18 cellular contexts compared by ENCODE assay signal in the genomic region with DNA sequence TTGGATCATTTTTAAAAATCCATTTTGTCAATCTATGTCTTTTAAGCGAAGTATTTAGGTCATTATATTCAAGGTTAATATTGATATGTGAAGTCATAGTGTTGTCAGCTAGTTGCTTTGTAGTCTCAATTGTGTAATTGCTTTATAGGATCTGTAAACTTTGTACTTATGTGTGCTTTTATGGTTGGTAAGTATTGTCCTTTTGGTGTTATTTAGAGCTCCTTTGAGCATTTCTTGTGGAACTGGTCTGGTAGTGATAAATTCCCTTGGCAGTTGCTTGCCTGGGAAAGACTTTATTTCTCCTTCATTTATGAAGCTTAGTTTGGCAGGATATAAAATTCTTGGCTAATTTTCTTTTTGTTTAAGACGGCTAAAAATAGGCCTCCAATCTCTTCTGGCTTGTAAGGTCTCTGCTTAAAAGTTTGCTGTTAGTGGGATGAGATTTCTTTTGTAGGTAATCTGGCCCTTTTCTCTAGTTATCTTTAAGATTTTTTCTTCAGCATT.
A peak's percentile ranks its signal among the peaks of the same experiment; 100 is the strongest.
DNase-seq lines count a peak whose midpoint lies in the region; ATAC-seq and TF ChIP-seq lines count a peak whose summit lies in the region.
"Had no signal": no experiment of that assay in that cellular context is flagged by ENCODE, and none has a peak within 500 bp of the region (broad histone marks: within the 10 kb centered on the region; RNA-seq: fewer than 3 reads in every experiment).

No MANE protein-coding gene starts in this region.

- no peak overlapping the region for H3K4me3 ChIP-seq in mucosa of descending colon
- no peak overlapping the region for H3K4me3 ChIP-seq in coronary artery
- H3K4me3 ChIP-seq: A549; BLaER1 treated with 17β-estradiol and CSF1 and Interleukin-3, amounts not matched to agents 10 nM and 100 nM had no signal

- ATAC-seq in mucosa of descending colon (peak; percentile 70), HG02870 (IDR thresholded peaks at IDR 0.05; ENCODE audit: unreplicated experiment) (no peak)
- ATAC-seq: A549; CD8-positive, alpha-beta T cell had no signal

- intact Hi-C loops in activated CD4-positive, alpha-beta T cell treated with anti-CD3 and anti-CD28 coated beads, Interleukin-2, amount 10 ng/mL, durations not matched to agents 24 days and 14 days (cut with micrococcal nuclease), result no loop called here
- intact Hi-C loops in mucosa of descending colon (cut with DNase I, micrococcal nuclease), result no loop called here

- no peak overlapping the region for H3K27ac Mint-ChIP-seq in activated CD4-positive, alpha-beta T cell treated with anti-CD3 and anti-CD28 coated beads, Interleukin-2, amount 10 ng/mL, durations not matched to agents 24 days and 14 days
- H3K27ac Mint-ChIP-seq: B cell; CD4-positive, alpha-beta T cell; CD8-positive, alpha-beta T cell had no signal

- no peaks in the 10 kb centered on the region for H3K27me3 Mint-ChIP-seq in activated CD4-positive, alpha-beta T cell treated with anti-CD3 and anti-CD28 coated beads, Interleukin-2, amount 10 ng/mL, durations not matched to agents 24 days and 14 days
- H3K27me3 Mint-ChIP-seq: B cell; CD4-positive, alpha-beta T cell had no signal

- peaks cover 8% of the 10 kb centered on the region for H3K9me3 ChIP-seq in mucosa of descending colon

- no peaks in the 10 kb centered on the region for H3K36me3 Mint-ChIP-seq in activated CD4-positive, alpha-beta T cell treated with anti-CD3 and anti-CD28 coated beads, Interleukin-2, amount 10 ng/mL, durations not matched to agents 24 days and 14 days (ENCODE audit: low read depth)
- H3K36me3 Mint-ChIP-seq: CD8-positive, alpha-beta T cell had no signal

- H3K27ac ChIP-seq in coronary artery, result no peak overlapping the region
- H3K27ac ChIP-seq: 22Rv1; A549; BLaER1 treated with 17β-estradiol and CSF1 and Interleukin-3, amounts not matched to agents 10 nM and 100 nM; C4-2B had no signal

- peaks cover 3% of the 10 kb centered on the region for H3K4me1 ChIP-seq in mucosa of descending colon (ENCODE audit: low read depth)
- H3K4me1 ChIP-seq: A549 had no signal

- TF ChIP-seq CTCF in mucosa of descending colon (IDR thresholded peaks at IDR 0.05) (no peak), coronary artery (IDR thresholded peaks at IDR 0.05) (no peak)

- H3K4me1 Mint-ChIP-seq in activated CD4-positive, alpha-beta T cell treated with anti-CD3 and anti-CD28 coated beads, Interleukin-2, amount 10 ng/mL, durations not matched to agents 24 days and 14 days, result no peaks in the 10 kb centered on the region

- H3K9me3 Mint-ChIP-seq in activated CD4-positive, alpha-beta T cell treated with anti-CD3 and anti-CD28 coated beads, Interleukin-2, amount 10 ng/mL, durations not matched to agents 24 days and 14 days, result no peaks in the 10 kb centered on the region

- peak; percentile 1 for DNase-seq in activated CD4-positive, alpha-beta T cell treated with anti-CD3 and anti-CD28 coated beads, Interleukin-2, amount 10 ng/mL, durations not matched to agents 24 days and 14 days
- DNase-seq in activated CD4-positive, alpha-beta T cell treated with anti-CD3 and anti-CD28 coated beads, Interleukin-2, amount 50 U/mL, for 1 hour, result no peak
- DNase-seq in dedifferentiated amniotic fluid mesenchymal stem cell (ENCODE audit: extremely low spot score) (peak; percentile 12), mucosa of descending colon (no peak), coronary artery (ENCODE audit: low spot score) (no peak)
- DNase-seq: AML-193; Caco-2; Calu3; CD4-positive, alpha-beta T cell; CD8-positive, alpha-beta T cell; DMS79 treated with DMSO at 0.1 percent for 48 hours; GF-D8 had no signal

- H3K4me3 Mint-ChIP-seq in activated CD4-positive, alpha-beta T cell treated with anti-CD3 and anti-CD28 coated beads, Interleukin-2, amount 10 ng/mL, durations not matched to agents 24 days and 14 days, result no peak overlapping the region
- H3K4me3 Mint-ChIP-seq: B cell; CD4-positive, alpha-beta T cell; CD8-positive, alpha-beta T cell had no signal

- H3K36me3 ChIP-seq in mucosa of descending colon (ENCODE audit: low read depth), result no peaks in the 10 kb centered on the region
- H3K36me3 ChIP-seq: BLaER1 treated with 17β-estradiol and CSF1 and Interleukin-3, amounts not matched to agents 10 nM and 100 nM had no signal

Comparison
In these comparisons a context has a peak if more than half of its experiments do, and no peak if none do; other contexts are left out.
1. DNase-seq: peak in activated CD4-positive, alpha-beta T cell treated with anti-CD3 and anti-CD28 coated beads, Interleukin-2, amount 10 ng/mL, durations not matched to agents 24 days and 14 days (single experiment) and dedifferentiated amniotic fluid mesenchymal stem cell (single experiment); none in activated CD4-positive, alpha-beta T cell treated with anti-CD3 and anti-CD28 coated beads, Interleukin-2, amount 50 U/mL, for 1 hour (single experiment), mucosa of descending colon (0 of 3) and coronary artery (single experiment).